8 cellular contexts compared by ENCODE assay signal in genomic region chr5:139847790-139848507, GRCh38. TPM values are rescaled to one million over a fixed set of nuclear protein-coding genes. Genes with fewer than 3 reads are reported as not detected.
DNase-seq lines count a peak whose midpoint lies in the region; ATAC-seq, FAIRE-seq and TF ChIP-seq lines count a peak whose summit lies in the region.

No MANE protein-coding gene starts in this region.

- H3K4me1 Mint-ChIP-seq in activated B cell treated with CpG ODN at 0.5 μM for 24 hours, result peaks cover 17% of the 10 kb centered on the region

- TF ChIP-seq POLR2A in breast epithelium (IDR thresholded peaks at IDR 0.05), result no peak

- DNase-seq in activated B cell treated with CpG ODN at 0.5 μM for 24 hours (peak; percentile 83), breast epithelium (ENCODE audit: low spot score in 2 of 2) (no peak), kidney (peak; percentile 90), urothelium cell line (ENCODE audit: low spot score) (no peak)
- DNase-seq in stimulated activated CD4-positive, alpha-beta T cell treated with anti-CD3 and anti-CD28 coated beads, Interleukin-15, amount 100 ng/mL, for 24 hours, result peak; percentile 78

- H3K27ac ChIP-seq in ACC112 (ENCODE audit: low read depth, low read length) (no peak overlapping the region), breast epithelium (peak overlapping the region; percentile 85 to 91), kidney (ENCODE audit: low read depth in 2 of 2, low read length in 2 of 2) (no peak overlapping the region)

- TF ChIP-seq CTCF in activated B cell treated with CpG ODN at 0.5 μM for 24 hours (IDR thresholded peaks at IDR 0.05) (no peak), breast epithelium (IDR thresholded peaks at IDR 0.05) (no peak), kidney (IDR thresholded peaks at IDR 0.05; ENCODE audit: borderline replicate concordance, extremely low read depth, insufficient read depth) (no peak)

- no peaks in the 10 kb centered on the region for H3K36me3 Mint-ChIP-seq in activated B cell treated with CpG ODN at 0.5 μM for 24 hours (ENCODE audit: low read depth)

- CTCF ChIA-PET in activated B cell treated with CpG ODN at 0.5 μM for 24 hours (lab: Charles Lee), result interaction anchor here (0.6 to 1.2 kb wide), 5 partner anchors 61 to 1623 kb away, joined by 3 to 5 read pairs (median 3); no protein-coding TSS in a partner anchor

- peak overlapping the region; percentile 85 for H3K4me3 ChIP-seq in ACC112 (ENCODE audit: low read depth, low read length)
- H3K4me3 ChIP-seq in breast epithelium, result peak overlapping the region; percentile 53 to 85 (median 63)
- H3K4me3 ChIP-seq in kidney (ENCODE audit: low read length in 2 of 2), result peak overlapping the region; percentile 13 to 51

- FAIRE-seq in kidney (lab: Jason Lieb, UNC), result no peak
- FAIRE-seq in urothelium cell line (lab: Jason Lieb, UNC), result no peak

- H3K27ac Mint-ChIP-seq in activated B cell treated with CpG ODN at 0.5 μM for 24 hours, result no peak overlapping the region

- POLR2A ChIA-PET in activated B cell treated with CpG ODN at 0.5 μM for 24 hours (lab: Charles Lee), result interaction anchor here (0.6 to 1.8 kb wide), 14 partner anchors 15 to 1659 kb away, joined by 3 to 6 read pairs (median 3); partner anchors contain the start of genes HBEGF and SIL1

- intact Hi-C loops in activated B cell treated with CpG ODN at 0.5 μM for 24 hours (cut with micrococcal nuclease) (loop anchor here (1.0 to 10.0 kb wide), 5 partner anchors 119 to 1305 kb away; partner anchors contain the start of gene ETF1), breast epithelium (cut with DNase I; ENCODE audit: low total_unique reads) (loop anchor here (5.0 kb wide), 1 partner anchor 61 kb away; no protein-coding TSS in a partner anchor), kidney (cut with DNase I) (no loop called here)

- H3K4me1 ChIP-seq in ACC112 (ENCODE audit: control insufficient read depth, insufficient read depth, low read length, unreplicated experiment) (no peaks in the 10 kb centered on the region), breast epithelium (no peaks in the 10 kb centered on the region), kidney (ENCODE audit: control insufficient read depth in 1 of 2, insufficient read depth in 1 of 2, low read depth in 1 of 2, low read length in 2 of 2) (peaks cover 0 to 7% of the 10 kb centered on the region in 2 donors)

- H3K9ac ChIP-seq in kidney (ENCODE audit: low read length in 2 of 2), result no peak overlapping the region

- H3K27me3 ChIP-seq in ACC112 (ENCODE audit: insufficient read depth, low read length) (peaks cover 10% of the 10 kb centered on the region), breast epithelium (no peaks in the 10 kb centered on the region)

- no peaks in the 10 kb centered on the region for H3K36me3 ChIP-seq in ACC112 (ENCODE audit: insufficient read depth, low read length)
- H3K36me3 ChIP-seq in breast epithelium, result no peaks in the 10 kb centered on the region
- peaks cover 0 to 5% of the 10 kb centered on the region in 2 donors for H3K36me3 ChIP-seq in kidney (ENCODE audit: control insufficient read depth in 1 of 2, insufficient read depth in 2 of 2, low read length in 2 of 2)

- no peaks in the 10 kb centered on the region for H3K9me3 Mint-ChIP-seq in activated B cell treated with CpG ODN at 0.5 μM for 24 hours

- no peaks in the 10 kb centered on the region for H3K79me2 ChIP-seq in ACC112 (ENCODE audit: control insufficient read depth, insufficient read depth, low read length, unreplicated experiment)

- peak overlapping the region; percentile 65 for H2AFZ ChIP-seq in ACC112 (ENCODE audit: low read length, unreplicated experiment)

- ATAC-seq in GM19023 (IDR thresholded peaks at IDR 0.05; ENCODE audit: unreplicated experiment) (peak; percentile 65), HG03469 (IDR thresholded peaks at IDR 0.05; ENCODE audit: unreplicated experiment) (peak; percentile 65), activated B cell treated with CpG ODN at 0.5 μM for 24 hours (ENCODE audit: low read depth) (peak; percentile 85)

- H3K9me3 ChIP-seq in breast epithelium, result no peaks in the 10 kb centered on the region
- H3K9me3 ChIP-seq in kidney (ENCODE audit: control insufficient read depth in 1 of 2, low read length in 2 of 2), result no peaks in the 10 kb centered on the region

- H3K4me3 Mint-ChIP-seq in activated B cell treated with CpG ODN at 0.5 μM for 24 hours, result peak overlapping the region; percentile 70

- H3K27me3 Mint-ChIP-seq in activated B cell treated with CpG ODN at 0.5 μM for 24 hours, result peaks cover 13% of the 10 kb centered on the region

RNA-seq across cellular contexts. Expression of gene PSD2, which starts 52.3 kb away (rescaled TPM):
- not detected in 2 replicates for total RNA-seq in activated B cell treated with CpG ODN at 0.5 μM for 24 hours
- 1 to 10 TPM in 1 of 3 donors, under 1 TPM in 1, not detected in 1; 0.66 to 1.8 TPM for total RNA-seq in breast epithelium
- 0.13 TPM for total RNA-seq in kidney
- 0.09 TPM for polyA plus RNA-seq in kidney (ENCODE audit: insufficient read depth, low read depth, low replicate concordance)

Comparison
In these comparisons a context has a peak if more than half of its experiments do, and no peak if none do; other contexts are left out.
1. H3K27ac ChIP-seq: peak in breast epithelium (2 of 2); none in ACC112 (single experiment) and kidney (0 of 2).
2. H3K4me3 ChIP-seq: peak in every context shown above with its lines; median percentile 85 in ACC112; 63 in breast epithelium; 32 in kidney.
3. DNase-seq: peak in activated B cell treated with CpG ODN at 0.5 μM for 24 hours (single experiment), kidney (single experiment) and stimulated activated CD4-positive, alpha-beta T cell treated with anti-CD3 and anti-CD28 coated beads, Interleukin-15, amount 100 ng/mL, for 24 hours (single experiment); none in breast epithelium (0 of 2) and urothelium cell line (single experiment).
4. Peak in every context shown above with its lines, with median percentiles within 50 percentile points of each other: ATAC-seq.